Comparison of ENCODE assay signal across 18 cellular contexts in the genomic region with DNA sequence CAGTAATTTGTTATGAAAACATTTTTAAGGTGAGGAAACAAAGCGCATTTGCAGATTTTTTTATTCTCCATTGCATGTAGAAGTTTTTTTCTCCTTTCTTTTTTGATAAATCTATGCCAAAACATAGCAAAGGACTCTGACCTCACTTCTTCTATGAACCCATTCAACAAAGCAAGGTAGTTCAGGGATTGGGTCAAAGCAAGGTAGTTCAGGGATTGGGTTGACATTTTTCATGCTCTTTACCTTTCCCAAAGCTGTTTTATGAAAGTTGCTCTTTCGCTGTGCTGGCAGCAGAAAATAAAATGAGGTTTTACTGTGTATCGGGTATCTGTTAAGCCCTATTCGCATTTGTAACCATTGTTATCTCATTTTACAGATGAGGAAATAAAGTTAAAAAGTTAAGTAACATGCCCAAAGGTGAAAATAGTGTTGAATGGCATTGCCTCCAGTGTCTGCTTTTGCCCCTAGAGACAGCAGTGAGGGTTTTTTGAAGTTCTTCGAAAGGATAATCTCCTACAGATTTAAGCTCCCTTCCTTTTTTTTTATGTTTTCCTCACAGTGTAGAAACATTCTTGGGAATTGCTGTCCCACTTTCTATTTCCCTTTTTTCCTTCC. TPM values are rescaled to one million over a fixed set of nuclear protein-coding genes. Genes with fewer than 3 reads are reported as not detected.
DNase-seq lines count a peak whose midpoint lies in the region; ATAC-seq, FAIRE-seq and TF ChIP-seq lines count a peak whose summit lies in the region.
"Had no signal": no experiment of that assay in that cellular context is flagged by ENCODE, and none has a peak within 500 bp of the region (broad histone marks: within the 10 kb centered on the region; RNA-seq: fewer than 3 reads in every experiment).

No MANE protein-coding gene starts in this region.

- H3K4me1 ChIP-seq in BE2C, result no peaks in the 10 kb centered on the region

- no peak for TF ChIP-seq POLR2A in GM12892 (IDR thresholded peaks at IDR 0.05; ENCODE audit: low read depth, low read length)

- DNase-seq in BE2C (no peak), GM12892 (ENCODE audit: insufficient read length) (no peak), endothelial cell (ENCODE audit: low spot score) (no peak), neural crest cell (ENCODE audit: low read depth, low spot score) (no peak), iPS-NIHi11 (ENCODE audit: low spot score) (no peak), medulla oblongata (ENCODE audit: extremely low spot score) (no peak)
- DNase-seq: DND-41, H9, Kasumi-1, NCI-H1048, NCI-H1417 treated with DMSO at 0.1 percent for 48 hours, NCI-H187, NCI-H446 treated with DMSO at 0.1 percent for 48 hours, NCI-H526 treated with DMSO at 0.1 percent for 48 hours had no signal

- H3K27ac Mint-ChIP-seq in endothelial cell (ENCODE audit: unreplicated experiment) (peak overlapping the region; percentile 45), neural crest cell (ENCODE audit: unreplicated experiment) (no peak overlapping the region)
- H3K27ac Mint-ChIP-seq: B cell had no signal

- FAIRE-seq in GM12892 (lab: Jason Lieb, UNC), result peak; percentile 33
- FAIRE-seq: GM12878 had no signal

- H3K36me3 Mint-ChIP-seq in endothelial cell (ENCODE audit: low read depth, unreplicated experiment) (peaks cover 10% of the 10 kb centered on the region), neural crest cell (ENCODE audit: low read depth) (peaks cover 8% of the 10 kb centered on the region)

- H3K27me3 ChIP-seq in BE2C, result no peaks in the 10 kb centered on the region

- H3K27me3 Mint-ChIP-seq in endothelial cell (ENCODE audit: unreplicated experiment) (no peaks in the 10 kb centered on the region), neural crest cell (ENCODE audit: low read depth) (no peaks in the 10 kb centered on the region)
- H3K27me3 Mint-ChIP-seq: B cell had no signal

- H3K4me3 Mint-ChIP-seq in endothelial cell (ENCODE audit: unreplicated experiment) (no peak overlapping the region), neural crest cell (no peak overlapping the region)
- H3K4me3 Mint-ChIP-seq: B cell, H9 had no signal

- H3K4me3 ChIP-seq in BE2C (ENCODE audit: low read depth, low read length), result no peak overlapping the region
- H3K4me3 ChIP-seq: GM12878 had no signal

- H3K4me1 Mint-ChIP-seq in endothelial cell (ENCODE audit: unreplicated experiment) (no peaks in the 10 kb centered on the region), neural crest cell (no peaks in the 10 kb centered on the region)
- H3K4me1 Mint-ChIP-seq: H9 had no signal

- H3K9me3 Mint-ChIP-seq in endothelial cell (ENCODE audit: unreplicated experiment) (no peaks in the 10 kb centered on the region), neural crest cell (no peaks in the 10 kb centered on the region)
- H3K9me3 Mint-ChIP-seq: H9 had no signal

- H3K36me3 ChIP-seq in BE2C, result peaks cover 68% of the 10 kb centered on the region

- no peak for ATAC-seq in HG03571 (IDR thresholded peaks at IDR 0.05; ENCODE audit: unreplicated experiment)
- ATAC-seq: GM12878, Right ventricle myocardium inferior had no signal

- 0 out of 2 replicates have a peak, but pooled peaks have one; percentile 7 for TF ChIP-seq CTCF in BE2C (IDR thresholded peaks at IDR 0.05; ENCODE audit: low read depth, low read length)
- no peak for TF ChIP-seq CTCF in endothelial cell (IDR thresholded peaks at IDR 0.05; ENCODE audit: unreplicated experiment)
- TF ChIP-seq CTCF in neural crest cell (conservative IDR thresholded peaks at IDR 0.05), result peak; percentile 16

- H3K9me3 ChIP-seq in BE2C, result no peaks in the 10 kb centered on the region

RNA-seq across cellular contexts. Expression of a gene that starts 10.6 kb away (rescaled TPM):
- polyA plus RNA-seq in BE2C (2012; ENCODE audit: insufficient read depth, insufficient read length, low read depth), result 201 TPM
- polyA plus RNA-seq in GM12892 (2012; ENCODE audit: missing spikeins), result 119 TPM
- 138 TPM for total RNA-seq in endothelial cell (ENCODE audit: unreplicated experiment)
- 191 and 200 TPM in 2 replicates for total RNA-seq in neural crest cell

RNA-seq across cellular contexts. Expression of a gene that starts 18.4 kb away (rescaled TPM):
- 8.5 TPM for polyA plus RNA-seq in BE2C (2012; ENCODE audit: insufficient read depth, insufficient read length, low read depth)
- polyA plus RNA-seq in GM12892 (2012; ENCODE audit: missing spikeins), result 36.3 TPM
- total RNA-seq in endothelial cell (ENCODE audit: unreplicated experiment) (50.3 TPM), neural crest cell (34.1 and 43.0 TPM in 2 replicates)
